In genomic region chr1:153532769-153533599, GRCh38 we compare ENCODE assay signal across 1 cellular context.
TF ChIP-seq lines count a peak whose summit lies in the region.

No MANE protein-coding gene starts in this region.

TF ChIP-seq in endothelial cell of umbilical vein, 7 proteins besides CTCF, POLR2A, EP300 and RAD21 (continued from another document):
- TF ChIP-seq JUN (IDR thresholded peaks at IDR 0.05; ENCODE audit: borderline replicate concordance, insufficient read depth, insufficient read length, low read depth) = no peak
